Comparison of ENCODE assay signal across 11 cellular contexts in the genomic region with DNA sequence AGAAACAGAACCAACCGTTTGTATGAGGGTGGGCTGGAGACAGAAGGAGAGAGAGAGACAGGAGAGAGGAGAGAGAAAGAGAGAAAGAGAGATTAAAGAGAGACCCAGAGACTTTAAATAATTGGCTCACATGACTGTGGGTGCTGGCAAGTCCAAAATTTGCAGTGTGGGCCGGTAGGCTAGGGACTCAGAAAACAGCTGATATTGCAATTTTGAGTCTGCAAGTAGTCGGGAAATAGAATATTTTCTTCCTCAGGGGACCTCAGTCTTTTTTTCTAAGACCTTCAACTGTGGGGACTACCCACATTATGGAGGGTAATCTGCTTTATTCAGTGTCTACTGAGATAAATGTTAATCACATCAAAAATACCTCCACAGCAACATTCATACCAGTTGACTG.
"Had no signal": no experiment of that assay in that cellular context is flagged by ENCODE, and none has a peak within 500 bp of the region (broad histone marks: within the 10 kb centered on the region; RNA-seq: fewer than 3 reads in every experiment).

No MANE protein-coding gene starts in this region.

- H2AFZ ChIP-seq: GM23248, GM23338 had no signal

- H3K9ac ChIP-seq: GM23248 had no signal

- H3K4me3 ChIP-seq: GM23248, GM23338, HAP-1 had no signal

- H3K36me3 ChIP-seq: HAP-1 had no signal

- DNase-seq: GM23248, GOT3, H7, H9, HCEC 1CT, HFFc6 had no signal

- ATAC-seq: GM23338, HCT116 had no signal

- H3K9me3 ChIP-seq: HAP-1 had no signal

- H3K4me2 ChIP-seq: GM23338 had no signal

- H3K4me1 ChIP-seq: HAP-1 had no signal

- FAIRE-seq: H1, H54 had no signal

- H3K27ac ChIP-seq: GM23248 had no signal
